ENCODE assay signal across 25 cellular contexts in genomic region chr9:120323125-120323524, GRCh38.
A peak's percentile ranks its signal among the peaks of the same experiment; 100 is the strongest.
DNase-seq lines count a peak whose midpoint lies in the region; ATAC-seq and TF ChIP-seq lines count a peak whose summit lies in the region.
"Had no signal": no experiment of that assay in that cellular context is flagged by ENCODE, and none has a peak within 500 bp of the region (broad histone marks: within the 10 kb centered on the region; RNA-seq: fewer than 3 reads in every experiment).

No MANE protein-coding gene starts in this region.

- no peak overlapping the region for H3K4me3 Mint-ChIP-seq in activated T-cell treated with anti-CD3 and anti-CD28 coated beads, Interleukin-2, amount 50 U/mL, for 72 hours
- no peak overlapping the region for H3K4me3 Mint-ChIP-seq in activated T-cell treated with anti-CD3 and anti-CD28 coated beads, Interleukin-2, amount 50 U/mL, for 24 hours
- H3K4me3 Mint-ChIP-seq: CD14-positive monocyte; CD4-positive, alpha-beta memory T cell; CD4-positive, CD25-positive, alpha-beta regulatory T cell; CD8-positive, alpha-beta memory T cell had no signal

- no peaks in the 10 kb centered on the region for H3K79me2 ChIP-seq in GM23248 (ENCODE audit: insufficient read depth)

- H3K9me3 Mint-ChIP-seq in activated T-cell treated with anti-CD3 and anti-CD28 coated beads, Interleukin-2, amount 50 U/mL, for 72 hours = no peaks in the 10 kb centered on the region
- H3K9me3 Mint-ChIP-seq in activated T-cell treated with anti-CD3 and anti-CD28 coated beads, Interleukin-2, amount 50 U/mL, for 24 hours = no peaks in the 10 kb centered on the region

- no peak overlapping the region for H3K4me2 ChIP-seq in GM23248 (ENCODE audit: unreplicated experiment)
- H3K4me2 ChIP-seq: BLaER1 had no signal

- TF ChIP-seq POLR2A in esophagus muscularis mucosa (IDR thresholded peaks at IDR 0.05; ENCODE audit: low read depth) = no peak

- no peak for TF ChIP-seq CTCF in esophagus muscularis mucosa (IDR thresholded peaks at IDR 0.05)

- H3K9me3 ChIP-seq in esophagus muscularis mucosa = no peaks in the 10 kb centered on the region
- no peaks in the 10 kb centered on the region for H3K9me3 ChIP-seq in effector memory CD4-positive, alpha-beta T cell (ENCODE audit: control insufficient read depth, low read length)
- no peaks in the 10 kb centered on the region for H3K9me3 ChIP-seq in GM23248 (ENCODE audit: low read depth)
- H3K9me3 ChIP-seq: BE2C, BLaER1 had no signal

- H3K4me1 ChIP-seq in esophagus muscularis mucosa = no peaks in the 10 kb centered on the region
- H3K4me1 ChIP-seq in effector memory CD4-positive, alpha-beta T cell (ENCODE audit: control insufficient read depth, insufficient read depth, low read length, poor library complexity, severe bottlenecking) = no peaks in the 10 kb centered on the region
- H3K4me1 ChIP-seq in GM23248 (ENCODE audit: insufficient read depth) = no peaks in the 10 kb centered on the region

- H3K27me3 Mint-ChIP-seq in activated T-cell treated with anti-CD3 and anti-CD28 coated beads, Interleukin-2, amount 50 U/mL, for 72 hours (ENCODE audit: low read depth) = peaks cover 23% of the 10 kb centered on the region
- peaks cover 25% of the 10 kb centered on the region for H3K27me3 Mint-ChIP-seq in activated T-cell treated with anti-CD3 and anti-CD28 coated beads, Interleukin-2, amount 50 U/mL, for 24 hours
- H3K27me3 Mint-ChIP-seq: CD4-positive, CD25-positive, alpha-beta regulatory T cell had no signal

- H3K27ac Mint-ChIP-seq in activated T-cell treated with anti-CD3 and anti-CD28 coated beads, Interleukin-2, amount 50 U/mL, for 72 hours = no peak overlapping the region
- H3K27ac Mint-ChIP-seq in activated T-cell treated with anti-CD3 and anti-CD28 coated beads, Interleukin-2, amount 50 U/mL, for 24 hours = no peak overlapping the region
- H3K27ac Mint-ChIP-seq: CD14-positive monocyte; CD4-positive, alpha-beta memory T cell; CD4-positive, CD25-positive, alpha-beta regulatory T cell; CD8-positive, alpha-beta memory T cell had no signal

- DNase-seq in activated T-cell treated with anti-CD3 and anti-CD28 coated beads, Interleukin-2, amount 50 U/mL, for 72 hours = no peak
- no peak for DNase-seq in activated T-cell treated with anti-CD3 and anti-CD28 coated beads, Interleukin-2, amount 50 U/mL, for 24 hours
- DNase-seq in esophagus muscularis mucosa (ENCODE audit: extremely low spot score) (peak; percentile 50), GM23248 (no peak), NCI-H1105 treated with DMSO at 0.1 percent for 48 hours (lab: John Stamatoyannopoulos, UW) (no peak)
- DNase-seq in stimulated activated naive CD8-positive, alpha-beta T cell treated with anti-CD3 and anti-CD28 coated beads, Interleukin-15, Interleukin-2, amounts not matched to agents 100 U/mL and 50 U/mL, for 24 hours = no peak
- DNase-seq in effector memory CD4-positive, alpha-beta T cell = no peak
- DNase-seq: 8988T; ACHN; BE2C; C1 segment of cervical spinal cord; CD4-positive, alpha-beta memory T cell; CD4-positive, CD25-positive, alpha-beta regulatory T cell; CD8-positive, alpha-beta memory T cell; COR-L47; DMS 273 treated with DMSO at 0.1 percent for 48 hours; DMS153; DMS53; DMS79; DND-41; EL; GDM1 had no signal

- no peak overlapping the region for H3K9ac ChIP-seq in GM23248
- H3K9ac ChIP-seq: BLaER1 had no signal

- intact Hi-C loops in esophagus muscularis mucosa (cut with DNase I) = no loop called here

- H3K36me3 Mint-ChIP-seq in activated T-cell treated with anti-CD3 and anti-CD28 coated beads, Interleukin-2, amount 50 U/mL, for 72 hours (ENCODE audit: insufficient read depth in 2 of 2) = no peaks in the 10 kb centered on the region
- H3K36me3 Mint-ChIP-seq in activated T-cell treated with anti-CD3 and anti-CD28 coated beads, Interleukin-2, amount 50 U/mL, for 24 hours (ENCODE audit: low read depth) = no peaks in the 10 kb centered on the region
- H3K36me3 Mint-ChIP-seq: CD14-positive monocyte; CD4-positive, CD25-positive, alpha-beta regulatory T cell had no signal

- H3K27ac ChIP-seq in esophagus muscularis mucosa (replicated peaks in 1 of 4) = no peak overlapping the region
- no peak overlapping the region for H3K27ac ChIP-seq in effector memory CD4-positive, alpha-beta T cell (ENCODE audit: insufficient read depth, low read length, poor library complexity, severe bottlenecking)
- H3K27ac ChIP-seq in GM23248 = no peak overlapping the region
- H3K27ac ChIP-seq: BLaER1 had no signal

- H3K9me2 ChIP-seq in GM23248 (ENCODE audit: insufficient read depth) = no peaks in the 10 kb centered on the region

- H3K4me3 ChIP-seq in esophagus muscularis mucosa (no peak overlapping the region), GM23248 (no peak overlapping the region)
- no peak overlapping the region for H3K4me3 ChIP-seq in effector memory CD4-positive, alpha-beta T cell (ENCODE audit: insufficient read depth, low read depth, low read length, poor library complexity, severe bottlenecking)
- H3K4me3 ChIP-seq: BLaER1, GM12878 had no signal

- H3K27me3 ChIP-seq in esophagus muscularis mucosa (no peaks in the 10 kb centered on the region), GM23248 (replicated peaks; ENCODE audit: insufficient read depth) (no peaks in the 10 kb centered on the region)
- H3K27me3 ChIP-seq in effector memory CD4-positive, alpha-beta T cell (replicated peaks; ENCODE audit: control insufficient read depth, insufficient read depth, low read length, poor library complexity, severe bottlenecking) = no peaks in the 10 kb centered on the region
- H3K27me3 ChIP-seq: BE2C, BLaER1 had no signal

- in situ Hi-C loops in GM23248 (cut with MboI) = no loop called here

- no peaks in the 10 kb centered on the region for H3F3A ChIP-seq in GM23248 (ENCODE audit: insufficient read depth)

- H2AFZ ChIP-seq in GM23248 = no peak overlapping the region

- H4K20me1 ChIP-seq in GM23248 (ENCODE audit: insufficient read depth) = no peaks in the 10 kb centered on the region
- H4K20me1 ChIP-seq: BLaER1 had no signal

- ATAC-seq in activated T-cell treated with anti-CD3 and anti-CD28 coated beads, Interleukin-2, amount 50 U/mL, for 72 hours (replicated peaks in 1 of 2) = peak; percentile 43 to 79
- peak; percentile 40 for ATAC-seq in stimulated activated naive CD8-positive, alpha-beta T cell treated with anti-CD3 and anti-CD28 coated beads, Interleukin-15, Interleukin-2, amounts not matched to agents 100 U/mL and 50 U/mL, for 24 hours
- ATAC-seq: GM12878 had no signal

- H3K4me1 Mint-ChIP-seq in activated T-cell treated with anti-CD3 and anti-CD28 coated beads, Interleukin-2, amount 50 U/mL, for 72 hours (ENCODE audit: low read depth) = no peaks in the 10 kb centered on the region
- H3K4me1 Mint-ChIP-seq in activated T-cell treated with anti-CD3 and anti-CD28 coated beads, Interleukin-2, amount 50 U/mL, for 24 hours (ENCODE audit: low read depth) = no peaks in the 10 kb centered on the region
- H3K4me1 Mint-ChIP-seq: CD4-positive, alpha-beta memory T cell; CD4-positive, CD25-positive, alpha-beta regulatory T cell; CD8-positive, alpha-beta memory T cell had no signal

- H3K36me3 ChIP-seq in esophagus muscularis mucosa (no peaks in the 10 kb centered on the region), GM23248 (ENCODE audit: low read depth) (no peaks in the 10 kb centered on the region)
- H3K36me3 ChIP-seq in effector memory CD4-positive, alpha-beta T cell (ENCODE audit: control insufficient read depth, insufficient read depth, low read length) = no peaks in the 10 kb centered on the region
- H3K36me3 ChIP-seq: BE2C, BLaER1 had no signal

- TF ChIP-seq EP300 in esophagus muscularis mucosa (IDR thresholded peaks at IDR 0.05) = no peak

- 100% methylated on average over 1 of the region's 1 CpG for WGBS in esophagus muscularis mucosa
- 42 to 65% methylated on average over 1 of the region's 1 CpG for WGBS in GM23248 (ENCODE audit: low coverage in 1 of 2, low lambda C conversion rate in 2 of 2, missing lambda C conversion rate in 2 of 2), 2 experiments
